In genomic region chr5:131521252-131521651, GRCh38 we compare ENCODE assay signal across 23 cellular contexts.
A peak's percentile ranks its signal among the peaks of the same experiment; 100 is the strongest.
DNase-seq lines count a peak whose midpoint lies in the region; ATAC-seq and TF ChIP-seq lines count a peak whose summit lies in the region.
"Had no signal": no experiment of that assay in that cellular context is flagged by ENCODE, and none has a peak within 500 bp of the region (broad histone marks: within the 10 kb centered on the region; RNA-seq: fewer than 3 reads in every experiment).

No MANE protein-coding gene starts in this region.

- H3K36me3 ChIP-seq in cardiac muscle cell (no peaks in the 10 kb centered on the region), RWPE2 (ENCODE audit: low read depth) (peaks cover 20% of the 10 kb centered on the region), esophagus squamous epithelium (peaks cover 0 to 37% (median 0%) of the 10 kb centered on the region in 3 donors)

- no peaks in the 10 kb centered on the region for H3K27me3 ChIP-seq in cardiac muscle cell
- no peaks in the 10 kb centered on the region for H3K27me3 ChIP-seq in RWPE2 (ENCODE audit: insufficient read depth, poor library complexity, severe bottlenecking)
- no peaks in the 10 kb centered on the region for H3K27me3 ChIP-seq in esophagus squamous epithelium
- H3K27me3 ChIP-seq: neutrophil, tibial artery had no signal

- no peak for TF ChIP-seq POLR2A in esophagus squamous epithelium (IDR thresholded peaks at IDR 0.05)

- 91 to 95% methylated on average over 4 of the region's 4 CpGs for WGBS in esophagus squamous epithelium, 2 donors

- H3K27ac ChIP-seq in cardiac muscle cell (peak overlapping the region; percentile 68), RWPE2 (ENCODE audit: poor library complexity, severe bottlenecking) (peak overlapping the region; percentile 27), esophagus squamous epithelium (no peak overlapping the region)
- H3K27ac ChIP-seq: KMS-11, neutrophil, tibial artery had no signal

- H3K9me3 ChIP-seq in cardiac muscle cell (ENCODE audit: low read depth) (no peaks in the 10 kb centered on the region), RWPE2 (ENCODE audit: severe bottlenecking) (no peaks in the 10 kb centered on the region), esophagus squamous epithelium (no peaks in the 10 kb centered on the region)
- H3K9me3 ChIP-seq: neutrophil, tibial artery had no signal

- intact Hi-C loops in cardiac septum (cut with DNase I) = no loop called here
- intact Hi-C loops in esophagus squamous epithelium (cut with DNase I) = no loop called here

- H3K4me3 ChIP-seq in cardiac muscle cell (no peak overlapping the region), RWPE2 (ENCODE audit: severe bottlenecking) (no peak overlapping the region), epithelial cell of esophagus (ENCODE audit: low read length) (no peak overlapping the region), esophagus squamous epithelium (no peak overlapping the region)
- H3K4me3 ChIP-seq: tibial artery had no signal

- no peak for TF ChIP-seq CTCF in cardiac muscle cell (IDR thresholded peaks at IDR 0.05; ENCODE audit: low read depth, low read length)
- TF ChIP-seq CTCF in RWPE2 (IDR thresholded peaks at IDR 0.05; ENCODE audit: poor library complexity, severe bottlenecking) = no peak
- TF ChIP-seq CTCF in epithelial cell of esophagus (IDR thresholded peaks at IDR 0.05; ENCODE audit: insufficient read depth, low read depth, low read length, missing control alignments) = no peak
- no peak for TF ChIP-seq CTCF in esophagus squamous epithelium (IDR thresholded peaks at IDR 0.05)

- DNase-seq in cardiac muscle cell (ENCODE audit: low read depth in 1 of 2, low spot score in 1 of 2) = no peak
- DNase-seq in cardiac septum (ENCODE audit: low spot score) = no peak
- DNase-seq in RWPE2 (ENCODE audit: low spot score) = no peak
- peak; percentile 80 for DNase-seq in epithelial cell of esophagus (ENCODE audit: low read depth)
- DNase-seq in GF-D8 (lab: John Stamatoyannopoulos, UW) = no peak
- DNase-seq in GM19238 (ENCODE audit: insufficient read length, low spot score) = no peak
- DNase-seq in esophagus squamous epithelium (lab: John Stamatoyannopoulos, UW) = no peak
- DNase-seq: ACHN; activated B cell treated with CpG ODN at 0.5 μM for 24 hours; activated CD8-positive, alpha-beta memory T cell treated with anti-CD3 and anti-CD28 coated beads for 24 hours; amygdala; CD4-positive, alpha-beta memory T cell; DMS79 treated with DMSO at 0.1 percent for 48 hours; H7; NCI-H1105 treated with DMSO at 0.1 percent for 48 hours; NCI-H524; retina; SHP77 treated with DMSO at 0.1 percent for 48 hours; tibial artery had no signal

- ATAC-seq in RWPE2 (ENCODE audit: low read depth) = peak; percentile 98
- ATAC-seq in HG02981 (IDR thresholded peaks at IDR 0.05; ENCODE audit: unreplicated experiment) = no peak
- ATAC-seq: activated T-helper 17 cell treated with anti-CD3 and anti-CD28 coated beads, Interleukin-2, amount 50 U/mL, for 72 hours had no signal

- peaks cover 30% of the 10 kb centered on the region for H3K4me1 ChIP-seq in cardiac muscle cell (ENCODE audit: low read depth)
- peaks cover 13% of the 10 kb centered on the region for H3K4me1 ChIP-seq in RWPE2 (ENCODE audit: insufficient read depth, poor library complexity, severe bottlenecking)
- H3K4me1 ChIP-seq in esophagus squamous epithelium = no peaks in the 10 kb centered on the region

Comparison
In these comparisons a context has a peak if more than half of its experiments do, and no peak if none do; other contexts are left out.
1. H3K27ac ChIP-seq: peak in cardiac muscle cell (single experiment) and RWPE2 (single experiment); none in esophagus squamous epithelium (0 of 4).